14 cellular contexts compared by ENCODE assay signal in the genomic region with DNA sequence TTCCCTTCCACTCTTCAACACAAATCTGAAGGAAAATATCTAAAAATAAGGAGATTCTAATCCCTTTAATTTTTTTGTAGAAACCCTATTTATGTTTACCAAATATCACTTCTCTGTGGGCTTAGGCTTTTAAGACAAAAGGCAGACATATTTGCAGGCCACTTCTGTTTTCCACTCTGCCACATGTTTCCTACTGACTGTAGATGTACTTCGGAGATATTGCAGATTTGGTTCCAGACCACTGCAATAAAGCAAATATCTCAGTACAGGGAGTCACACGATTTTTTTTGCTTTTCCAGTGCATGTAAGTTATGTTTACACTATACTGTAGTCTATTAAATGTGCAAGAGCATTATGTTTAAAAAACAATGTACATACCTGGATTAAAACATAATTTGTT.
DNase-seq lines count a peak whose midpoint lies in the region; ATAC-seq and TF ChIP-seq lines count a peak whose summit lies in the region.
"Had no signal": no experiment of that assay in that cellular context is flagged by ENCODE, and none has a peak within 500 bp of the region (broad histone marks: within the 10 kb centered on the region; RNA-seq: fewer than 3 reads in every experiment).

No MANE protein-coding gene starts in this region.

- H3K4me3 ChIP-seq in left ventricle myocardium inferior (no peak overlapping the region), LNCaP clone FGC (ENCODE audit: low read depth, low read length) (no peak overlapping the region)
- H3K4me3 ChIP-seq: BLaER1 treated with 17β-estradiol and CSF1 and Interleukin-3, amounts not matched to agents 10 nM and 100 nM had no signal

- H3K27ac ChIP-seq in left ventricle myocardium inferior (replicated peaks) = peak overlapping the region; percentile 90
- H3K27ac ChIP-seq: BLaER1 treated with 17β-estradiol and CSF1 and Interleukin-3, amounts not matched to agents 10 nM and 100 nM had no signal

- in situ Hi-C loops in GM13976 (cut with MboI; ENCODE audit: low sequenced_read_pairs, unreplicated experiment) = no loop called here

- TF ChIP-seq CTCF in left ventricle myocardium inferior (IDR thresholded peaks at IDR 0.05; ENCODE audit: borderline replicate concordance) (no peak), LNCaP clone FGC (IDR thresholded peaks at IDR 0.05; ENCODE audit: control insufficient read depth, extremely low read depth, insufficient read depth) (no peak), GM13976 (IDR thresholded peaks at IDR 0.05; ENCODE audit: borderline replicate concordance, control extremely low read depth, extremely low read depth, insufficient read depth, missing control alignments) (no peak)

- intact Hi-C loops in left ventricle myocardium inferior (cut with micrococcal nuclease) (no loop called here), Right ventricle myocardium inferior (cut with DNase I) (no loop called here)

- peaks cover 72% of the 10 kb centered on the region for H3K4me1 ChIP-seq in left ventricle myocardium inferior
- H3K4me1 ChIP-seq: BLaER1 treated with 17β-estradiol and CSF1 and Interleukin-3, amounts not matched to agents 10 nM and 100 nM had no signal

- ATAC-seq in Right ventricle myocardium inferior = no peak
- ATAC-seq in SK-N-SH treated with all-trans-retinoic acid at 6 μM for 48 hours = no peak
- ATAC-seq: HCT116, HepG2 had no signal

- H3K27me3 ChIP-seq in left ventricle myocardium inferior (ENCODE audit: low read depth) = no peaks in the 10 kb centered on the region
- H3K27me3 ChIP-seq: BLaER1 treated with 17β-estradiol and CSF1 and Interleukin-3, amounts not matched to agents 10 nM and 100 nM had no signal

- H3K36me3 ChIP-seq in left ventricle myocardium inferior = no peaks in the 10 kb centered on the region
- H3K36me3 ChIP-seq: BLaER1 treated with 17β-estradiol and CSF1 and Interleukin-3, amounts not matched to agents 10 nM and 100 nM had no signal

- no peaks in the 10 kb centered on the region for H3K9me3 ChIP-seq in left ventricle myocardium inferior (replicated peaks)
- H3K9me3 ChIP-seq: BLaER1 treated with 17β-estradiol and CSF1 and Interleukin-3, amounts not matched to agents 10 nM and 100 nM had no signal

- DNase-seq in left ventricle myocardium inferior (no peak), Right ventricle myocardium inferior (ENCODE audit: missing footprints) (no peak), LNCaP clone FGC (ENCODE audit: low read depth) (peak; percentile 81), NCI-H2171 treated with DMSO at 0.1 percent for 48 hours (lab: John Stamatoyannopoulos, UW) (no peak), GM13976 (ENCODE audit: low spot score) (no peak)
- no peak for DNase-seq in activated CD4-positive, alpha-beta T cell treated with anti-CD3 and anti-CD28 coated beads, Interleukin-2, amount 50 U/mL, for 1 hour
- DNase-seq: ACHN; Calu3; CD4-positive, alpha-beta T cell; DMS 273 treated with DMSO at 0.1 percent for 48 hours had no signal

TF ChIP-seq in SK-N-SH treated with all-trans-retinoic acid at 6 μM for 48 hours, 23 proteins besides CTCF, POLR2A, EP300 and RAD21:
- peak; percentile 67; the same call in 1 of the 2 replicates for TF ChIP-seq TCF4 (CRISPR knock-in tag; IDR thresholded peaks at IDR 0.05; ENCODE audit: borderline replicate concordance)
- TF ChIP-seq ZNF565 (CRISPR knock-in tag; conservative IDR thresholded peaks at IDR 0.05; ENCODE audit: low read depth) = peak; percentile 70; the same call in 1 of the 2 replicates
- TF ChIP-seq ISL1 (CRISPR knock-in tag; IDR thresholded peaks at IDR 0.05) = no peak
